Comparison of ENCODE assay signal across 18 cellular contexts in the genomic region with DNA sequence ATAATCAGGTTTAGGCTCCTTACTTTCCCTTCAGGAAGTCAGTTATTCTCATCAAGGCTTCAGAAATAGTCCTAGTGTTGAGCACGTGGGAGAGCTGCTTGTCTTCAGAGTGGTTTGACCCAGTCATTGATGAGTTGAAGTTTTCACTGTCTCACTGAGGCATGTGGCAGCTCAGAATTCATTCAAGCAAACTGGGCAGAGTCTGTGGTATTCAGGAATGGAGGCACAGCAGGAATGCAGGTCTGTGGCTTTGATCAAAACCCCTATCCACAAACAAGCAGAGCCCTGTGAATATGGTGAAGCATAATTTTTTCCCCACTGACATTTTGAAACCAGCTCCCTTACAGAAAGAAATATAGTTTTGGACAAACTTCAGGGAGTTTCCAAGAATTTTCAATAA.
DNase-seq lines count a peak whose midpoint lies in the region; ATAC-seq, FAIRE-seq and TF ChIP-seq lines count a peak whose summit lies in the region.
"Had no signal": no experiment of that assay in that cellular context is flagged by ENCODE, and none has a peak within 500 bp of the region (broad histone marks: within the 10 kb centered on the region; RNA-seq: fewer than 3 reads in every experiment).

No MANE protein-coding gene starts in this region.

- no peaks in the 10 kb centered on the region for H3K36me3 ChIP-seq in lower lobe of right lung
- H3K36me3 ChIP-seq: esophagus muscularis mucosa had no signal

- no peaks in the 10 kb centered on the region for H3K27me3 ChIP-seq in lower lobe of right lung (ENCODE audit: low read depth)
- H3K27me3 ChIP-seq: esophagus muscularis mucosa had no signal

- no peaks in the 10 kb centered on the region for H3K4me1 ChIP-seq in lower lobe of right lung

- no peaks in the 10 kb centered on the region for H3K9me3 ChIP-seq in lower lobe of right lung
- H3K9me3 ChIP-seq: esophagus muscularis mucosa had no signal

- no peak overlapping the region for H3K27ac ChIP-seq in lower lobe of right lung
- H3K27ac ChIP-seq: esophagus muscularis mucosa had no signal

- no peak for ATAC-seq in HG02588 (IDR thresholded peaks at IDR 0.05; ENCODE audit: unreplicated experiment)
- no peak for ATAC-seq in HG02678 (IDR thresholded peaks at IDR 0.05; ENCODE audit: unreplicated experiment)
- no peak for ATAC-seq in lower lobe of right lung
- ATAC-seq: GM12878; stimulated activated memory B cell treated with anti-CD40 and anti-IgM and Interleukin-4, amounts not matched to agents 10 μg/mL and 1 μg/mL and 100 μg/mL, for 72 hours had no signal

- intact Hi-C loops in lower lobe of right lung (cut with DNase I): no loop called here

- peak; percentile 11 for FAIRE-seq in RCC 7860 (lab: Jason Lieb, UNC)
- FAIRE-seq: GM12878 had no signal

- H3K4me3 ChIP-seq in choroid plexus epithelial cell (ENCODE audit: low read depth, low read length) (no peak overlapping the region), lower lobe of right lung (no peak overlapping the region)
- H3K4me3 ChIP-seq: esophagus muscularis mucosa, GM12878 had no signal

- TF ChIP-seq CTCF in choroid plexus epithelial cell (conservative IDR thresholded peaks at IDR 0.05; ENCODE audit: low read depth, low read length): no peak
- TF ChIP-seq CTCF in lower lobe of right lung (IDR thresholded peaks at IDR 0.05): no peak

- peak; percentile 39 for DNase-seq in ELR (ENCODE audit: low read depth)
- peak; percentile 33 for DNase-seq in RCC 7860 (ENCODE audit: low spot score)
- peak; percentile 89 for DNase-seq in choroid plexus epithelial cell (ENCODE audit: low read depth)
- DNase-seq in myocyte (ENCODE audit: low read depth): peak; percentile 94
- DNase-seq in AML-193 (lab: John Stamatoyannopoulos, UW): no peak
- no peak for DNase-seq in lower lobe of right lung
- DNase-seq: activated CD8-positive, alpha-beta memory T cell treated with anti-CD3 and anti-CD28 coated beads for 24 hours; activated gamma-delta T cell; central memory CD4-positive, alpha-beta T cell; NCI-H345; OCI-M1; stimulated activated CD4-positive, alpha-beta T cell treated with anti-CD3 and anti-CD28 coated beads, Interleukin-4, amount 100 ng/mL, for 24 hours; T1000 had no signal

Comparison
In these comparisons a context has a peak if more than half of its experiments do, and no peak if none do; other contexts are left out.
1. DNase-seq: peak in ELR (single experiment), RCC 7860 (single experiment), choroid plexus epithelial cell (single experiment) and myocyte (single experiment); none in AML-193 (0 of 2) and lower lobe of right lung (single experiment).